In the genomic region with DNA sequence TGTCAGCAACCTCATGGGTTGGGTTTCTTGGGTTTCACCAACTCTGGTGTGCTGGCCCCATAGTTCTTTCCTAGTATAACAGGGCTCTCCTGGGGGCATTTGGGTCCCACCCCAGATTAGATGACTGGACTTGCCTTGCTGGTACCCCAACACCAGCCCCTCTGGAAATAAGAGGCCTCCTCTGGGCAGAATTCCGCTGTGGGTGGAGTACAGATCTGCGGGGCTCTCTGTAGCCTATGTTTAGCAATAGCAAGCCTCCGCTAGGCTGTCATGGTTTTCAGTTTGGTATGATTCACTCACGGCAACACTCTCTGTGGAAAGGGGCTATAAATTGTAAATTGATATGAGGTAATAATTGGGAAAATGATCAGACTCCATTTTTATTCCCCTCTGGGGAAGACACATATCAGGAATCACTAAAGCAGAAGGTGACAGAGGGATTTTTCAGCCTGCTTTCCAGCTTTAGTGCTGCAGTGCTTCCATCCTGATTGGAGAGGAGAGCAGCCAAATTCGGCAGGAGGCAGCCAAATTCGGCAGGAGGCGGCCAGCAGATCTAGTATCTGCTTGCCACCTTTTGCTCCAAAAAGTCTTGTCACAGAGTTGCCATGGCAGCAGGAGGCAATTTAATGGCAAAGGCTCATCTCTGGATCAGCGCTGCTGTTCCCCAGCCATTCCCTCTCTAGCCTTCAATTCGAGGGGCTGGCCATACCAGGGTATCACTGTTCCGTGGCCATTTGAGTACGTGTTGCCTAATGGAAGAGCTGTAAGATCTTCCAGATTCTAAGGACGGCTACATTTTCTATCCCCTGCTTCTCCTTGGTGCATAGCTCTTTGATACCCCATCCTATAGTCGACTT, we compare ENCODE assay signal across 20 cellular contexts.
A peak's percentile ranks its signal among the peaks of the same experiment; 100 is the strongest.
DNase-seq lines count a peak whose midpoint lies in the region; ATAC-seq and TF ChIP-seq lines count a peak whose summit lies in the region.
"Had no signal": no experiment of that assay in that cellular context is flagged by ENCODE, and none has a peak within 500 bp of the region (broad histone marks: within the 10 kb centered on the region; RNA-seq: fewer than 3 reads in every experiment).

No MANE protein-coding gene starts in this region.

- no peaks in the 10 kb centered on the region for H3K79me1 ChIP-seq in mesendoderm (ENCODE audit: low read length)

- no peak overlapping the region for H2AK5ac ChIP-seq in mesendoderm (ENCODE audit: low read length)

- no peak overlapping the region for H3K27ac ChIP-seq in left ventricle myocardium inferior (replicated peaks)
- peak overlapping the region; percentile 84 for H3K27ac ChIP-seq in caudate nucleus (ENCODE audit: low read depth, low read length)
- H3K27ac ChIP-seq in mesendoderm (ENCODE audit: low read depth, low read length), result no peak overlapping the region
- H3K27ac ChIP-seq in upper lobe of left lung, result no peak overlapping the region
- H3K27ac ChIP-seq in endodermal cell (ENCODE audit: low read depth, low read length), result no peak overlapping the region
- H3K27ac ChIP-seq: brain microvascular endothelial cell, heart left ventricle, PC-9, SJCRH30 had no signal

- H3K4me3 Mint-ChIP-seq in osteocyte (ENCODE audit: unreplicated experiment) (no peak overlapping the region), endodermal cell (no peak overlapping the region)
- H3K4me3 Mint-ChIP-seq: activated naive CD4-positive, alpha-beta T cell treated with anti-CD3 and anti-CD28 coated beads for 36 hours; natural killer cell treated with Interleukin-12 subunit alpha and Interleukin-12 subunit beta and Interleukin-15 and Interleukin-18, amount 100 ng/mL, for 72 hours; T-helper 1 cell treated with Interleukin-12 subunit alpha and Interleukin-12 subunit beta and Interleukin-4 antibody, amounts not matched to agents 30 μg/mL and 1 μg/mL, for 36 hours had no signal

- H3K79me2 ChIP-seq in mesendoderm (ENCODE audit: control insufficient read depth, insufficient read depth, low read length), result no peaks in the 10 kb centered on the region

- H3K9me3 Mint-ChIP-seq in osteocyte (ENCODE audit: unreplicated experiment) (peaks cover 8% of the 10 kb centered on the region), endodermal cell (peaks cover 2% of the 10 kb centered on the region)
- H3K9me3 Mint-ChIP-seq: activated naive CD4-positive, alpha-beta T cell treated with anti-CD3 and anti-CD28 coated beads for 36 hours; natural killer cell treated with Interleukin-12 subunit alpha and Interleukin-12 subunit beta and Interleukin-15 and Interleukin-18, amount 100 ng/mL, for 72 hours; T-helper 1 cell treated with Interleukin-12 subunit alpha and Interleukin-12 subunit beta and Interleukin-4 antibody, amounts not matched to agents 30 μg/mL and 1 μg/mL, for 36 hours had no signal

- no peak for TF ChIP-seq EP300 in upper lobe of left lung (IDR thresholded peaks at IDR 0.05)

- H3K27me3 ChIP-seq in left ventricle myocardium inferior (ENCODE audit: low read depth) (no peaks in the 10 kb centered on the region), mesendoderm (ENCODE audit: insufficient read depth, low read length, poor library complexity) (no peaks in the 10 kb centered on the region), upper lobe of left lung (no peaks in the 10 kb centered on the region), endodermal cell (ENCODE audit: control insufficient read depth, insufficient read depth, low read length, poor library complexity, severe bottlenecking) (no peaks in the 10 kb centered on the region)
- H3K27me3 ChIP-seq: brain microvascular endothelial cell, heart left ventricle, SJCRH30 had no signal

- H3K27ac Mint-ChIP-seq in osteocyte (ENCODE audit: unreplicated experiment) (no peak overlapping the region), endodermal cell (no peak overlapping the region)
- H3K27ac Mint-ChIP-seq: activated naive CD4-positive, alpha-beta T cell treated with anti-CD3 and anti-CD28 coated beads for 36 hours; natural killer cell treated with Interleukin-12 subunit alpha and Interleukin-12 subunit beta and Interleukin-15 and Interleukin-18, amount 100 ng/mL, for 72 hours; T-helper 1 cell treated with Interleukin-12 subunit alpha and Interleukin-12 subunit beta and Interleukin-4 antibody, amounts not matched to agents 30 μg/mL and 1 μg/mL, for 36 hours had no signal

- H3K4me1 Mint-ChIP-seq in osteocyte (ENCODE audit: unreplicated experiment) (peaks cover 16% of the 10 kb centered on the region), endodermal cell (peaks cover 15% of the 10 kb centered on the region)

- H3K36me3 Mint-ChIP-seq in osteocyte (ENCODE audit: unreplicated experiment) (no peaks in the 10 kb centered on the region), endodermal cell (ENCODE audit: low read depth) (peaks cover 17% of the 10 kb centered on the region)
- H3K36me3 Mint-ChIP-seq: natural killer cell treated with Interleukin-12 subunit alpha and Interleukin-12 subunit beta and Interleukin-15 and Interleukin-18, amount 100 ng/mL, for 72 hours had no signal

- peak; percentile 29 for ATAC-seq in left ventricle myocardium superior
- peak; percentile 34 to 71 for ATAC-seq in upper lobe of left lung (ENCODE audit: low FRiP score in 2 of 2)
- ATAC-seq: natural killer cell treated with Interleukin-12 subunit alpha and Interleukin-12 subunit beta and Interleukin-15 and Interleukin-18, amount 100 ng/mL, for 72 hours had no signal

- no peak overlapping the region for H3K23ac ChIP-seq in mesendoderm (ENCODE audit: low read length)

- H3K27me3 Mint-ChIP-seq in osteocyte (ENCODE audit: unreplicated experiment) (no peaks in the 10 kb centered on the region), endodermal cell (ENCODE audit: insufficient read depth) (no peaks in the 10 kb centered on the region)
- H3K27me3 Mint-ChIP-seq: natural killer cell treated with Interleukin-12 subunit alpha and Interleukin-12 subunit beta and Interleukin-15 and Interleukin-18, amount 100 ng/mL, for 72 hours had no signal

- H3K36me3 ChIP-seq in left ventricle myocardium inferior (no peaks in the 10 kb centered on the region), mesendoderm (ENCODE audit: control insufficient read depth, insufficient read depth, low read length) (no peaks in the 10 kb centered on the region), upper lobe of left lung (no peaks in the 10 kb centered on the region), endodermal cell (ENCODE audit: control insufficient read depth, insufficient read depth, low read length) (no peaks in the 10 kb centered on the region)
- H3K36me3 ChIP-seq: brain microvascular endothelial cell, heart left ventricle, SJCRH30 had no signal

- no peak for TF ChIP-seq CTCF in left ventricle myocardium inferior (IDR thresholded peaks at IDR 0.05; ENCODE audit: borderline replicate concordance)
- TF ChIP-seq CTCF in upper lobe of left lung (IDR thresholded peaks at IDR 0.05), result no peak
- no peak for TF ChIP-seq CTCF in osteocyte (IDR thresholded peaks at IDR 0.05)
- TF ChIP-seq CTCF in endodermal cell (conservative IDR thresholded peaks at IDR 0.05), result no peak

- no peak overlapping the region for H2BK5ac ChIP-seq in mesendoderm (ENCODE audit: low read length)

- no peak overlapping the region for H3K56ac ChIP-seq in mesendoderm (ENCODE audit: low read length)

- no peak overlapping the region for H4K5ac ChIP-seq in mesendoderm (ENCODE audit: low read length)

- H3K4me1 ChIP-seq in left ventricle myocardium inferior (peaks cover 19% of the 10 kb centered on the region), mesendoderm (ENCODE audit: control insufficient read depth, low read depth, low read length) (peaks cover 5% of the 10 kb centered on the region), upper lobe of left lung (peaks cover 0 to 7% (median 3%) of the 10 kb centered on the region in 4 donors), endodermal cell (ENCODE audit: control insufficient read depth, insufficient read depth, low read length) (no peaks in the 10 kb centered on the region)
- H3K4me1 ChIP-seq: SJCRH30 had no signal

- H4K8ac ChIP-seq in mesendoderm (ENCODE audit: low read depth, low read length), result no peak overlapping the region

- H3K18ac ChIP-seq in mesendoderm (ENCODE audit: low read length), result no peak overlapping the region

- intact Hi-C loops in left ventricle myocardium superior (cut with micrococcal nuclease), result no loop called here
- intact Hi-C loops in left ventricle myocardium inferior (cut with micrococcal nuclease), result no loop called here

- no peak overlapping the region for H3K9ac ChIP-seq in mesendoderm (ENCODE audit: low read length)
- H3K9ac ChIP-seq in endodermal cell (ENCODE audit: extremely low read depth, low read length, poor library complexity, severe bottlenecking), result no peak overlapping the region

- no peaks in the 10 kb centered on the region for H3K9me3 ChIP-seq in left ventricle myocardium inferior (replicated peaks)
- no peaks in the 10 kb centered on the region for H3K9me3 ChIP-seq in upper lobe of left lung
- H3K9me3 ChIP-seq in endodermal cell (ENCODE audit: control insufficient read depth, low read length), result no peaks in the 10 kb centered on the region
- H3K9me3 ChIP-seq: heart left ventricle, SJCRH30 had no signal

- no peak overlapping the region for H2BK120ac ChIP-seq in mesendoderm (ENCODE audit: low read depth, low read length)

- WGBS in mesendoderm (ENCODE audit: extremely low coverage, insufficient coverage, low lambda C conversion rate), result no CpG with 5 or more reads among the region's 13 CpGs
- 88 to 90% methylated on average over 11 to 13 of the region's 13 CpGs for WGBS in upper lobe of left lung, 2 donors
- 93 to 96% methylated on average over 8 to 13 of the region's 13 CpGs for WGBS in endodermal cell (ENCODE audit: insufficient coverage in 1 of 2, insufficient read length in 1 of 2), 2 experiments

- H3K4me3 ChIP-seq in left ventricle myocardium inferior, result no peak overlapping the region
- no peak overlapping the region for H3K4me3 ChIP-seq in mesendoderm (ENCODE audit: low read length)
- H3K4me3 ChIP-seq in upper lobe of left lung, result no peak overlapping the region
- H3K4me3 ChIP-seq in endodermal cell (ENCODE audit: low read length), result no peak overlapping the region
- H3K4me3 ChIP-seq: PC-9, SJCRH30 had no signal

- DNase-seq in left ventricle myocardium superior (no peak), left ventricle myocardium inferior (no peak), caudate nucleus (lab: John Stamatoyannopoulos, UW) (peak in 33 of 61 donors; percentile 7 to 96 (median 35)), mesendoderm (peak; percentile 69), upper lobe of left lung (no peak), UCSD-AML1 (lab: John Stamatoyannopoulos, UW; ENCODE audit: unreplicated experiment) (no peak), osteocyte (ENCODE audit: extremely low spot score, unreplicated experiment) (no peak), endodermal cell (no peak)
- DNase-seq: ACHN; activated CD4-positive, alpha-beta T cell treated with anti-CD3 and anti-CD28 coated beads, Interleukin-2, amount 50 U/mL, for 48 hours; activated naive CD4-positive, alpha-beta T cell treated with anti-CD3 and anti-CD28 coated beads for 36 hours; activated T-cell treated with anti-CD3 and anti-CD28 coated beads for 4 hours; brain microvascular endothelial cell; heart left ventricle; NCI-H69; PC-9; SJCRH30; stimulated activated naive CD4-positive, alpha-beta T cell treated with Interleukin-2 at 50 U/mL for 16 hours had no signal

- TF ChIP-seq POLR2A in upper lobe of left lung (IDR thresholded peaks at IDR 0.05), result no peak

- H3K4me2 ChIP-seq in mesendoderm (ENCODE audit: low read length), result no peak overlapping the region
- H3K4me2 ChIP-seq: PC-9 had no signal

- H2BK15ac ChIP-seq in mesendoderm (replicated peaks; ENCODE audit: low read depth), result no peak overlapping the region

- no peak overlapping the region for H3K4ac ChIP-seq in mesendoderm (ENCODE audit: low read depth, low read length)

Comparison
In these comparisons a context has a peak if more than half of its experiments do, and no peak if none do; other contexts are left out.
1. DNase-seq: peak in caudate nucleus (33 of 61) and mesendoderm (single experiment); none in left ventricle myocardium superior (single experiment), left ventricle myocardium inferior (single experiment), upper lobe of left lung (0 of 2), UCSD-AML1 (single experiment), osteocyte (single experiment) and endodermal cell (single experiment).